Comparison of ENCODE assay signal across 19 cellular contexts in genomic region chr11:69450064-69450856, GRCh38. TPM values are rescaled to one million over a fixed set of nuclear protein-coding genes. Genes with fewer than 3 reads are reported as not detected.
DNase-seq lines count a peak whose midpoint lies in the region; ATAC-seq and TF ChIP-seq lines count a peak whose summit lies in the region.
"Had no signal": no experiment of that assay in that cellular context is flagged by ENCODE, and none has a peak within 500 bp of the region (broad histone marks: within the 10 kb centered on the region; RNA-seq: fewer than 3 reads in every experiment).

No MANE protein-coding gene starts in this region.

- H3K9me3 Mint-ChIP-seq in GM23338: no peaks in the 10 kb centered on the region
- H3K9me3 Mint-ChIP-seq: stimulated activated naive CD8-positive, alpha-beta T cell treated with anti-CD3 and anti-CD28 coated beads, Interleukin-15, amount 100 ng/mL, for 72 hours had no signal

- 0 out of 2 replicates have a peak, but pooled peaks cover 10% of the 10 kb centered on the region for H3K9me2 ChIP-seq in GM23338 (ENCODE audit: insufficient read depth)

- H3K27ac ChIP-seq in BLaER1 (0 out of 2 replicates have a peak overlapping the region, but pooled peaks have one; percentile 3), body of pancreas (peak overlapping the region in 3 of 4 donors; percentile 19 to 64 (median 31)), right atrium auricular region (peak overlapping the region; percentile 46 to 74), GM23338 (ENCODE audit: low read depth) (no peak overlapping the region)
- H3K27ac ChIP-seq: HL-60 had no signal

- no peak for DNase-seq in body of pancreas
- DNase-seq in right atrium auricular region (ENCODE audit: low spot score): no peak
- DNase-seq in pulmonary artery endothelial cell (ENCODE audit: low read depth, low spot score): peak; percentile 15
- no peak for DNase-seq in GM23338 (ENCODE audit: low spot score)
- DNase-seq in RKO (ENCODE audit: low spot score): no peak
- no peak for DNase-seq in DMS 273 treated with DMSO at 0.1 percent for 48 hours (lab: John Stamatoyannopoulos, UW)
- DNase-seq: activated CD4-positive, CD25-positive, alpha-beta regulatory T cell; activated gamma-delta T cell; CD8-positive, alpha-beta memory T cell; NCI-H1694; NCI-H69; PC-3; stimulated activated naive CD8-positive, alpha-beta T cell treated with anti-CD3 and anti-CD28 coated beads, Interleukin-15, amount 100 ng/mL, for 72 hours; SW 1271 had no signal

- H3K36me3 Mint-ChIP-seq in GM23338 (ENCODE audit: low read depth): peaks cover 4% of the 10 kb centered on the region; the same call in 2 of the 3 replicates
- H3K36me3 Mint-ChIP-seq: CD8-positive, alpha-beta memory T cell had no signal

- H3K9ac ChIP-seq in BLaER1: no peak overlapping the region

- no peaks in the 10 kb centered on the region for H3K36me3 ChIP-seq in BLaER1
- no peaks in the 10 kb centered on the region for H3K36me3 ChIP-seq in body of pancreas (replicated peaks in 1 of 2; ENCODE audit: insufficient read depth in 1 of 2, low read depth in 2 of 2)
- H3K36me3 ChIP-seq in right atrium auricular region: no peaks in the 10 kb centered on the region
- H3K36me3 ChIP-seq in GM23338 (ENCODE audit: insufficient read depth): no peaks in the 10 kb centered on the region

- no peak overlapping the region for H3K4me3 Mint-ChIP-seq in GM23338
- H3K4me3 Mint-ChIP-seq: CD8-positive, alpha-beta memory T cell; stimulated activated naive CD8-positive, alpha-beta T cell treated with anti-CD3 and anti-CD28 coated beads, Interleukin-15, amount 100 ng/mL, for 72 hours had no signal

- intact Hi-C loops in body of pancreas (cut with DNase I): no loop called here

- H3K27me3 ChIP-seq in BLaER1 (no peaks in the 10 kb centered on the region), body of pancreas (no peaks in the 10 kb centered on the region), right atrium auricular region (no peaks in the 10 kb centered on the region), GM23338 (ENCODE audit: insufficient read depth) (no peaks in the 10 kb centered on the region)

- H3K27ac Mint-ChIP-seq in GM23338: no peak overlapping the region
- H3K27ac Mint-ChIP-seq: CD8-positive, alpha-beta memory T cell; stimulated activated naive CD8-positive, alpha-beta T cell treated with anti-CD3 and anti-CD28 coated beads, Interleukin-15, amount 100 ng/mL, for 72 hours had no signal

- 61 to 74% methylated on average over 14 to 18 of the region's 18 CpGs for WGBS in body of pancreas, 2 donors

- no peak overlapping the region for H3K4me3 ChIP-seq in BLaER1
- no peak overlapping the region for H3K4me3 ChIP-seq in body of pancreas
- no peak overlapping the region for H3K4me3 ChIP-seq in right atrium auricular region
- H3K4me3 ChIP-seq in GM23338: no peak overlapping the region

- H3K9me3 ChIP-seq in BLaER1 (no peaks in the 10 kb centered on the region), body of pancreas (no peaks in the 10 kb centered on the region), right atrium auricular region (no peaks in the 10 kb centered on the region)

- TF ChIP-seq POLR2A in body of pancreas (IDR thresholded peaks at IDR 0.05): no peak

- peaks cover 35% of the 10 kb centered on the region for H3K4me1 ChIP-seq in BLaER1
- peaks cover 9% of the 10 kb centered on the region for H3K4me1 ChIP-seq in body of pancreas
- H3K4me1 ChIP-seq in right atrium auricular region: peaks cover 0 to 27% of the 10 kb centered on the region in 2 donors
- H3K4me1 ChIP-seq in GM23338 (ENCODE audit: insufficient read depth): no peaks in the 10 kb centered on the region

- H3K4me1 Mint-ChIP-seq in GM23338: peaks cover 13% of the 10 kb centered on the region
- H3K4me1 Mint-ChIP-seq: CD8-positive, alpha-beta memory T cell; stimulated activated naive CD8-positive, alpha-beta T cell treated with anti-CD3 and anti-CD28 coated beads, Interleukin-15, amount 100 ng/mL, for 72 hours had no signal

- H3K4me2 ChIP-seq in BLaER1 (peak overlapping the region; percentile 83), GM23338 (no peak overlapping the region)

- no peaks in the 10 kb centered on the region for H3F3A ChIP-seq in GM23338 (replicated peaks; ENCODE audit: low read depth)

- H2AFZ ChIP-seq in GM23338: no peak overlapping the region

- peaks cover 5% of the 10 kb centered on the region for H3K27me3 Mint-ChIP-seq in GM23338 (ENCODE audit: insufficient read depth, low read depth, poor library complexity)

- no peak for TF ChIP-seq CTCF in body of pancreas (IDR thresholded peaks at IDR 0.05)
- TF ChIP-seq CTCF in right atrium auricular region (IDR thresholded peaks at IDR 0.05): no peak
- no peak for TF ChIP-seq CTCF in GM23338 (conservative IDR thresholded peaks at IDR 0.05; ENCODE audit: low read depth in 2 of 2)

- ATAC-seq in body of pancreas: peak; percentile 10
- ATAC-seq in GM23338: no peak
- ATAC-seq in HG03342 (IDR thresholded peaks at IDR 0.05; ENCODE audit: unreplicated experiment): no peak
- ATAC-seq: PC-3; stimulated activated naive CD8-positive, alpha-beta T cell treated with anti-CD3 and anti-CD28 coated beads, Interleukin-15, amount 100 ng/mL, for 72 hours had no signal

- H4K20me1 ChIP-seq in BLaER1: no peaks in the 10 kb centered on the region
- no peaks in the 10 kb centered on the region for H4K20me1 ChIP-seq in GM23338 (replicated peaks; ENCODE audit: insufficient read depth)

- no peaks in the 10 kb centered on the region for H3K79me2 ChIP-seq in GM23338 (replicated peaks; ENCODE audit: insufficient read depth)

TF ChIP-seq in GM23338, 12 proteins besides CTCF, POLR2A, EP300 and RAD21 (continues in another document):
- TF ChIP-seq ZNF331 (CRISPR knock-in tag; IDR thresholded peaks at IDR 0.05; ENCODE audit: low read depth) (no peak), STAT1 (IDR thresholded peaks at IDR 0.05; ENCODE audit: unreplicated experiment) (no peak), JUNB (IDR thresholded peaks at IDR 0.05; ENCODE audit: unreplicated experiment) (no peak)
- TF ChIP-seq, protein P1, sequence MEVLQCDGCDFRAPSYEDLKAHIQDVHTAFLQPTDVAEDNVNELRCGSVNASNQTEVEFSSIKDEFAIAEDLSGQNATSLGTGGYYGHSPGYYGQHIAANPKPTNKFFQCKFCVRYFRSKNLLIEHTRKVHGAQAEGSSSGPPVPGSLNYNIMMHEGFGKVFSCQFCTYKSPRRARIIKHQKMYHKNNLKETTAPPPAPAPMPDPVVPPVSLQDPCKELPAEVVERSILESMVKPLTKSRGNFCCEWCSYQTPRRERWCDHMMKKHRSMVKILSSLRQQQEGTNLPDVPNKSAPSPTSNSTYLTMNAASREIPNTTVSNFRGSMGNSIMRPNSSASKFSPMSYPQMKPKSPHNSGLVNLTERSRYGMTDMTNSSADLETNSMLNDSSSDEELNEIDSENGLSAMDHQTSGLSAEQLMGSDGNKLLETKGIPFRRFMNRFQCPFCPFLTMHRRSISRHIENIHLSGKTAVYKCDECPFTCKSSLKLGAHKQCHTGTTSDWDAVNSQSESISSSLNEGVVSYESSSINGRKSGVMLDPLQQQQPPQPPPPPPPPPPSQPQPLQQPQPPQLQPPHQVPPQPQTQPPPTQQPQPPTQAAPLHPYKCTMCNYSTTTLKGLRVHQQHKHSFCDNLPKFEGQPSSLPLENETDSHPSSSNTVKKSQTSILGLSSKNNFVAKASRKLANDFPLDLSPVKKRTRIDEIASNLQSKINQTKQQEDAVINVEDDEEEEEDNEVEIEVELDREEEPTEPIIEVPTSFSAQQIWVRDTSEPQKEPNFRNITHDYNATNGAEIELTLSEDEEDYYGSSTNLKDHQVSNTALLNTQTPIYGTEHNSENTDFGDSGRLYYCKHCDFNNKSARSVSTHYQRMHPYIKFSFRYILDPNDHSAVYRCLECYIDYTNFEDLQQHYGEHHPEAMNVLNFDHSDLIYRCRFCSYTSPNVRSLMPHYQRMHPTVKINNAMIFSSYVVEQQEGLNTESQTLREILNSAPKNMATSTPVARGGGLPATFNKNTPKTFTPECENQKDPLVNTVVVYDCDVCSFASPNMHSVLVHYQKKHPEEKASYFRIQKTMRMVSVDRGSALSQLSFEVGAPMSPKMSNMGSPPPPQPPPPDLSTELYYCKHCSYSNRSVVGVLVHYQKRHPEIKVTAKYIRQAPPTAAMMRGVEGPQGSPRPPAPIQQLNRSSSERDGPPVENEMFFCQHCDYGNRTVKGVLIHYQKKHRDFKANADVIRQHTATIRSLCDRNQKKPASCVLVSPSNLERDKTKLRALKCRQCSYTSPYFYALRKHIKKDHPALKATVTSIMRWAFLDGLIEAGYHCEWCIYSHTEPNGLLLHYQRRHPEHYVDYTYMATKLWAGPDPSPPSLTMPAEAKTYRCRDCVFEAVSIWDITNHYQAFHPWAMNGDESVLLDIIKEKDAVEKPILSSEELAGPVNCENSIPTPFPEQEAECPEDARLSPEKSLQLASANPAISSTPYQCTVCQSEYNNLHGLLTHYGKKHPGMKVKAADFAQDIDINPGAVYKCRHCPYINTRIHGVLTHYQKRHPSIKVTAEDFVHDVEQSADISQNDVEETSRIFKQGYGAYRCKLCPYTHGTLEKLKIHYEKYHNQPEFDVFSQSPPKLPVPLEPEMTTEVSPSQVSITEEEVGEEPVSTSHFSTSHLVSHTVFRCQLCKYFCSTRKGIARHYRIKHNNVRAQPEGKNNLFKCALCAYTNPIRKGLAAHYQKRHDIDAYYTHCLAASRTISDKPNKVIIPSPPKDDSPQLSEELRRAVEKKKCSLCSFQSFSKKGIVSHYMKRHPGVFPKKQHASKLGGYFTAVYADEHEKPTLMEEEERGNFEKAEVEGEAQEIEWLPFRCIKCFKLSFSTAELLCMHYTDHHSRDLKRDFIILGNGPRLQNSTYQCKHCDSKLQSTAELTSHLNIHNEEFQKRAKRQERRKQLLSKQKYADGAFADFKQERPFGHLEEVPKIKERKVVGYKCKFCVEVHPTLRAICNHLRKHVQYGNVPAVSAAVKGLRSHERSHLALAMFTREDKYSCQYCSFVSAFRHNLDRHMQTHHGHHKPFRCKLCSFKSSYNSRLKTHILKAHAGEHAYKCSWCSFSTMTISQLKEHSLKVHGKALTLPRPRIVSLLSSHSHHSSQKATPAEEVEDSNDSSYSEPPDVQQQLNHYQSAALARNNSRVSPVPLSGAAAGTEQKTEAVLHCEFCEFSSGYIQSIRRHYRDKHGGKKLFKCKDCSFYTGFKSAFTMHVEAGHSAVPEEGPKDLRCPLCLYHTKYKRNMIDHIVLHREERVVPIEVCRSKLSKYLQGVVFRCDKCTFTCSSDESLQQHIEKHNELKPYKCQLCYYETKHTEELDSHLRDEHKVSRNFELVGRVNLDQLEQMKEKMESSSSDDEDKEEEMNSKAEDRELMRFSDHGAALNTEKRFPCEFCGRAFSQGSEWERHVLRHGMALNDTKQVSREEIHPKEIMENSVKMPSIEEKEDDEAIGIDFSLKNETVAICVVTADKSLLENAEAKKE (CRISPR knock-in tag; IDR thresholded peaks at IDR 0.05): no peak

RNA-seq across cellular contexts. Expression of gene LINC01488, which starts 31.2 kb away (rescaled TPM):
- total RNA-seq in body of pancreas: not detected
- total RNA-seq in right atrium auricular region: not detected
- total RNA-seq in pulmonary artery endothelial cell: not detected in 2 replicates
- not detected in 2 replicates for total RNA-seq in GM23338 (2014; rRNA removed; shearing (Covaris generic))
- not detected in 2 replicates for polyA plus RNA-seq in GM23338 (2016; fragmentation: Nextera tagmentation; extraction: Ambion mirVana)
- total RNA-seq: CD8-positive, alpha-beta memory T cell; G401; LHCN-M2; PC-3 had no signal
- polyA plus RNA-seq: CD8-positive, alpha-beta memory T cell had no signal
